Comparison of ENCODE assay signal across 12 cellular contexts in the genomic region with DNA sequence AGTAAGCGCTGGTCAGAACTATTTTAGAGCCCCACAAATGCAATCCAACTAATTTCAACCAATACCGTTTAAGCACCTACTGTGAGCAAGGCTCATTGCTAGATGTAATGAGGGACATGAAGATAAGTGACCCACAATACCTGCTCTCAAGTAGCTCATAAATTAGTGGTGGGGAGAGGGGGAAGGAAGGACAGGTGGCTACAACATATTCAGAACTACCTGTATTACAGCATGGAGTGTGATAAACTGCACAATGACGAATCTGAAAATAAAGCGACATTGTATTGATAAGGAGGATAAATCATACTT.
"Had no signal": no experiment of that assay in that cellular context is flagged by ENCODE, and none has a peak within 500 bp of the region (broad histone marks: within the 10 kb centered on the region; RNA-seq: fewer than 3 reads in every experiment).

No MANE protein-coding gene starts in this region.

- H3K4me3 ChIP-seq: adrenal gland, pancreas, suprapubic skin had no signal

- ATAC-seq: activated T-helper 17 cell treated with anti-CD3 and anti-CD28 coated beads, Interleukin-2, amount 50 U/mL, for 72 hours; stimulated activated naive CD8-positive, alpha-beta T cell treated with anti-CD3 and anti-CD28 coated beads, Interleukin-15, Interleukin-2, amounts not matched to agents 100 U/mL and 50 U/mL, for 24 hours had no signal

- H3K4me1 ChIP-seq: adrenal gland, pancreas had no signal

- H3K27ac ChIP-seq: adrenal gland, pancreas, suprapubic skin had no signal

- H3K27me3 ChIP-seq: suprapubic skin had no signal

- DNase-seq: activated CD4-positive, alpha-beta T cell treated with anti-CD3 and anti-CD28 coated beads, Interleukin-2, amount 10 ng/mL, durations not matched to agents 7 days and 5 days; activated CD4-positive, CD25-positive, alpha-beta regulatory T cell; activated naive CD4-positive, alpha-beta T cell treated with anti-CD3 and anti-CD28 coated beads, Interleukin-2, amount 50 U/mL, for 16 hours; activated T-cell treated with anti-CD3 and anti-CD28 coated beads for 4 hours; central memory CD4-positive, alpha-beta T cell; cortex of kidney; stimulated activated CD4-positive, alpha-beta T cell treated with anti-CD3 and anti-CD28 coated beads, Interleukin-2, amount 100 ng/mL, for 48 hours; stimulated activated naive CD8-positive, alpha-beta T cell treated with anti-CD3 and anti-CD28 coated beads, Interleukin-15, Interleukin-2, amounts not matched to agents 100 U/mL and 50 U/mL, for 24 hours had no signal

- H3K9me3 ChIP-seq: adrenal gland, pancreas, suprapubic skin had no signal

- H3K36me3 ChIP-seq: adrenal gland, pancreas, suprapubic skin had no signal
